ENCODE assay signal across 23 cellular contexts in the genomic region with DNA sequence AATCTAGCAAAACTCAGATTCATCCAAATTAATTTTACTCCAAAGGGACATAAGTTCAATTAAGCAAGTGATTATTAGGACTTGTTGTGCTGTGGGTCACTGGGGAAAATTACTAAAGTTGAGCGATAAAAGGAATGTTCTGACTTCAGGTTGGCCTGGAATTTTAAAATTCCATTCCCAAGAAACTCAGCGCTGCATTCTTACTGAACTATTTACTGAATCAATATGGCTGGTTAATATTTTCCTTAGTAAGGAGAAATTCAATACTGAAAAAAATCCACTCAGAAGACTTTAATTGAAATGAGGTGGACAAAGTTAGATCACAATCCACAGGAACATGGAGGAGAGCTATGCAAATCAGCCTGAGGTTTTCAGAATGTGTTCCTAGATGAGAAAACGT.
A peak's percentile ranks its signal among the peaks of the same experiment; 100 is the strongest.
DNase-seq lines count a peak whose midpoint lies in the region; ATAC-seq, FAIRE-seq and TF ChIP-seq lines count a peak whose summit lies in the region.
"Had no signal": no experiment of that assay in that cellular context is flagged by ENCODE, and none has a peak within 500 bp of the region (broad histone marks: within the 10 kb centered on the region; RNA-seq: fewer than 3 reads in every experiment).

No MANE protein-coding gene starts in this region.

- FAIRE-seq in HepG2 (lab: Jason Lieb, UNC) = no peak
- FAIRE-seq: GM12892, GM18507, RCC 7860 had no signal

- POLR2A ChIA-PET in HepG2 (lab: Yijun Ruan, JAX) = no interaction called here
- POLR2A ChIA-PET in CD8-positive, alpha-beta memory T cell (lab: Charles Lee) = no interaction called here

- no peak overlapping the region for H3K27ac ChIP-seq in ACC112 (ENCODE audit: low read depth, low read length)
- H3K27ac ChIP-seq in brain microvascular endothelial cell = peak overlapping the region; percentile 40
- no peak overlapping the region for H3K27ac ChIP-seq in HepG2 (ENCODE audit: extremely low read length, insufficient read depth, low read length)
- H3K27ac ChIP-seq in CD8-positive, alpha-beta memory T cell (ENCODE audit: low read depth, low read length) = no peak overlapping the region
- H3K27ac ChIP-seq: 22Rv1, KMS-11 had no signal

- peaks cover 21% of the 10 kb centered on the region for H3K4me1 Mint-ChIP-seq in osteocyte (ENCODE audit: unreplicated experiment)
- peaks cover 15% of the 10 kb centered on the region for H3K4me1 Mint-ChIP-seq in glutamatergic neuron (ENCODE audit: low read depth, unreplicated experiment)
- H3K4me1 Mint-ChIP-seq in CD8-positive, alpha-beta memory T cell = no peaks in the 10 kb centered on the region

- TF ChIP-seq EP300 in HepG2 (IDR thresholded peaks at IDR 0.05; ENCODE audit: low read depth in 2 of 2, low read length in 2 of 2) (no peak), HepG2 (CRISPR knock-in tag; IDR thresholded peaks at IDR 0.05; ENCODE audit: borderline replicate concordance) (no peak)

- H3K9me3 Mint-ChIP-seq in osteocyte (ENCODE audit: unreplicated experiment) (peaks cover 23% of the 10 kb centered on the region), glutamatergic neuron (ENCODE audit: unreplicated experiment) (peaks cover 6% of the 10 kb centered on the region)
- H3K9me3 Mint-ChIP-seq in CD8-positive, alpha-beta memory T cell = peaks cover 0 to 2% (median 0%) of the 10 kb centered on the region in 5 donors

- no peak overlapping the region for H3K4me3 Mint-ChIP-seq in osteocyte (ENCODE audit: unreplicated experiment)
- no peak overlapping the region for H3K4me3 Mint-ChIP-seq in glutamatergic neuron (ENCODE audit: unreplicated experiment)
- H3K4me3 Mint-ChIP-seq in CD8-positive, alpha-beta memory T cell = no peak overlapping the region

- H3K27me3 ChIP-seq in ACC112 (ENCODE audit: insufficient read depth, low read length) (no peaks in the 10 kb centered on the region; the same call in none of the 2 replicates), brain microvascular endothelial cell (replicated peaks) (no peaks in the 10 kb centered on the region), HepG2 (ENCODE audit: control insufficient read depth in 1 of 2, insufficient read depth in 2 of 2, low read length in 2 of 2) (no peaks in the 10 kb centered on the region; a peak in 1 of 5 replicates)
- H3K27me3 ChIP-seq in CD8-positive, alpha-beta memory T cell (ENCODE audit: insufficient read depth, low read length, poor library complexity, severe bottlenecking) = no peaks in the 10 kb centered on the region

- H3K79me2 ChIP-seq in ACC112 (ENCODE audit: control insufficient read depth, insufficient read depth, low read length, unreplicated experiment) (no peaks in the 10 kb centered on the region), HepG2 (ENCODE audit: insufficient read depth, low read length) (no peaks in the 10 kb centered on the region)

- BruUV-seq in HepG2 (replicated peaks; lab: Mats Ljungman, UMichigan) = no TSS peak

- no peaks in the 10 kb centered on the region for H4K20me1 ChIP-seq in HepG2 (ENCODE audit: insufficient read depth, low read length)

- ATAC-seq in HepG2 = no peak
- ATAC-seq: Right ventricle myocardium inferior had no signal

- H3K4me1 ChIP-seq in ACC112 (ENCODE audit: control insufficient read depth, insufficient read depth, low read length, unreplicated experiment) = no peaks in the 10 kb centered on the region
- H3K4me1 ChIP-seq in HepG2 (ENCODE audit: insufficient read depth, low read length) = no peaks in the 10 kb centered on the region
- H3K4me1 ChIP-seq in CD8-positive, alpha-beta memory T cell (ENCODE audit: insufficient read depth, low read length) = no peaks in the 10 kb centered on the region

- peaks cover 6% of the 10 kb centered on the region for H3K36me3 Mint-ChIP-seq in osteocyte (ENCODE audit: unreplicated experiment)
- H3K36me3 Mint-ChIP-seq in glutamatergic neuron (ENCODE audit: unreplicated experiment) = no peaks in the 10 kb centered on the region
- no peaks in the 10 kb centered on the region for H3K36me3 Mint-ChIP-seq in CD8-positive, alpha-beta memory T cell

- H3K27me3 Mint-ChIP-seq in osteocyte (ENCODE audit: unreplicated experiment) (no peaks in the 10 kb centered on the region), glutamatergic neuron (ENCODE audit: unreplicated experiment) (no peaks in the 10 kb centered on the region)
- H3K27me3 Mint-ChIP-seq in CD8-positive, alpha-beta memory T cell = peaks cover 3 to 8% of the 10 kb centered on the region in 2 donors

- peak overlapping the region; percentile 25 for H2AFZ ChIP-seq in ACC112 (ENCODE audit: low read length, unreplicated experiment)
- H2AFZ ChIP-seq in HepG2 (ENCODE audit: low read length) = no peak overlapping the region

- no peak for TF ChIP-seq CTCF in brain microvascular endothelial cell (IDR thresholded peaks at IDR 0.05; ENCODE audit: low read depth, low read length, missing control alignments)
- no peak for TF ChIP-seq CTCF in HepG2 (CRISPR knock-in tag; IDR thresholded peaks at IDR 0.05)
- no peak for TF ChIP-seq CTCF in osteocyte (IDR thresholded peaks at IDR 0.05)
- TF ChIP-seq CTCF in glutamatergic neuron (IDR thresholded peaks at IDR 0.05; ENCODE audit: partially characterized antibody, unreplicated experiment) = no peak
- no peak for TF ChIP-seq CTCF in foreskin fibroblast (IDR thresholded peaks at IDR 0.05; ENCODE audit: low read depth, low read length)

- no peaks in the 10 kb centered on the region for H3K36me3 ChIP-seq in ACC112 (ENCODE audit: insufficient read depth, low read length)
- no peaks in the 10 kb centered on the region for H3K36me3 ChIP-seq in brain microvascular endothelial cell (replicated peaks)
- no peaks in the 10 kb centered on the region for H3K36me3 ChIP-seq in HepG2 (replicated peaks in 1 of 2; ENCODE audit: control insufficient read depth in 1 of 2, insufficient read depth in 2 of 2, low read length in 2 of 2)
- no peaks in the 10 kb centered on the region for H3K36me3 ChIP-seq in CD8-positive, alpha-beta memory T cell (ENCODE audit: insufficient read depth, low read length)

- in situ Hi-C loops in brain microvascular endothelial cell (cut with HindIII; ENCODE audit: low pct_ligation_motif_present, low sequenced_read_pairs) (no loop called here), HepG2 (cut with HindIII; ENCODE audit: extremely low pct_ligation_motif_present, low pct_unique_long_range_greater_than_20kb) (no loop called here)

- DNase-seq in brain microvascular endothelial cell (no peak), HepG2 (ENCODE audit: low spot score) (no peak), osteocyte (ENCODE audit: extremely low spot score, unreplicated experiment) (no peak), glutamatergic neuron (no peak), posterior cingulate gyrus (no peak), foreskin fibroblast (no peak)
- no peak for DNase-seq in CD8-positive, alpha-beta memory T cell
- DNase-seq: Caco-2, DMS53, GOT3, MV-4-11, NCI-H1417, NCI-H187, NCI-H2227 treated with DMSO at 0.1 percent for 48 hours, NCI-H510A treated with DMSO at 0.1 percent for 48 hours, NCI-H774 had no signal

- peak overlapping the region; percentile 75 for H3K27ac Mint-ChIP-seq in osteocyte (ENCODE audit: unreplicated experiment)
- no peak overlapping the region for H3K27ac Mint-ChIP-seq in glutamatergic neuron (ENCODE audit: unreplicated experiment)
- no peak overlapping the region for H3K27ac Mint-ChIP-seq in CD8-positive, alpha-beta memory T cell

- CTCF ChIA-PET in HepG2 (lab: Yijun Ruan, JAX; ENCODE audit: low intra/inter-chr PET ratio, low total read pairs) = no interaction called here
- CTCF ChIA-PET in CD8-positive, alpha-beta memory T cell (lab: Charles Lee) = no interaction called here

- H3K4me3 ChIP-seq in ACC112 (ENCODE audit: low read depth, low read length) = no peak overlapping the region
- H3K4me3 ChIP-seq in brain microvascular endothelial cell (ENCODE audit: low read depth, low read length) = no peak overlapping the region
- H3K4me3 ChIP-seq in HepG2 (replicated peaks in 1 of 3; ENCODE audit: insufficient read depth in 1 of 3, low read depth in 2 of 3, low read length in 3 of 3) = no peak overlapping the region
- no peak overlapping the region for H3K4me3 ChIP-seq in CD8-positive, alpha-beta memory T cell (ENCODE audit: low read length)
- no peak overlapping the region for H3K4me3 ChIP-seq in foreskin fibroblast (ENCODE audit: low read depth in 1 of 2, low read length in 2 of 2)

- intact Hi-C loops in HepG2 (cut with micrococcal nuclease; ENCODE audit: unreplicated experiment) (no loop called here), posterior cingulate gyrus (cut with DNase I) (no loop called here)

- no peak overlapping the region for H3K9ac ChIP-seq in HepG2 (ENCODE audit: insufficient read depth, low read depth, low read length)
- H3K9ac ChIP-seq: KMS-11 had no signal

- H3K4me2 ChIP-seq in HepG2 (ENCODE audit: low read depth, low read length) = 0 out of 2 replicates have a peak overlapping the region, but pooled peaks have one; percentile 6
- H3K4me2 ChIP-seq: KMS-11 had no signal

- WGBS in HepG2 (ENCODE audit: low lambda C conversion rate) = 0% methylated on average over 3 of the region's 3 CpGs

- no peak for TF ChIP-seq POLR2A in HepG2 (IDR thresholded peaks at IDR 0.05; ENCODE audit: insufficient read depth in 1 of 2, low read depth in 2 of 2, low read length in 2 of 2)

- H3K9me3 ChIP-seq in HepG2 (ENCODE audit: low read length) = peaks cover 15% of the 10 kb centered on the region
- H3K9me3 ChIP-seq in CD8-positive, alpha-beta memory T cell (ENCODE audit: low read length) = no peaks in the 10 kb centered on the region
- H3K9me3 ChIP-seq: Caco-2 had no signal

- no peak for TF ChIP-seq RAD21 in HepG2 (CRISPR knock-in tag; IDR thresholded peaks at IDR 0.05)

TF ChIP-seq in HepG2, 621 proteins besides CTCF, POLR2A, EP300 and RAD21 (continues in another document):
- TF ChIP-seq PPARG (CRISPR knock-in tag; conservative IDR thresholded peaks at IDR 0.05) = no peak
- TF ChIP-seq, protein P1, sequence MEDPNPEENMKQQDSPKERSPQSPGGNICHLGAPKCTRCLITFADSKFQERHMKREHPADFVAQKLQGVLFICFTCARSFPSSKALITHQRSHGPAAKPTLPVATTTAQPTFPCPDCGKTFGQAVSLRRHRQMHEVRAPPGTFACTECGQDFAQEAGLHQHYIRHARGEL (CRISPR knock-in tag; IDR thresholded peaks at IDR 0.05) = no peak
- no peak for TF ChIP-seq ONECUT2 (CRISPR knock-in tag; IDR thresholded peaks at IDR 0.05)
- TF ChIP-seq, protein P2, sequence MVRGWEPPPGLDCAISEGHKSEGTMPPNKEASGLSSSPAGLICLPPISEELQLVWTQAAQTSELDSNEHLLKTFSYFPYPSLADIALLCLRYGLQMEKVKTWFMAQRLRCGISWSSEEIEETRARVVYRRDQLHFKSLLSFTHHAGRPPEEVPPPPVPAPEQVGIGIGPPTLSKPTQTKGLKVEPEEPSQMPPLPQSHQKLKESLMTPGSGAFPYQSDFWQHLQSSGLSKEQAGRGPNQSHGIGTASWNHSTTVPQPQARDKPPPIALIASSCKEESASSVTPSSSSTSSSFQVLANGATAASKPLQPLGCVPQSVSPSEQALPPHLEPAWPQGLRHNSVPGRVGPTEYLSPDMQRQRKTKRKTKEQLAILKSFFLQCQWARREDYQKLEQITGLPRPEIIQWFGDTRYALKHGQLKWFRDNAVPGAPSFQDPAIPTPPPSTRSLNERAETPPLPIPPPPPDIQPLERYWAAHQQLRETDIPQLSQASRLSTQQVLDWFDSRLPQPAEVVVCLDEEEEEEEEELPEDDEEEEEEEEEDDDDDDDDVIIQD (CRISPR knock-in tag; IDR thresholded peaks at IDR 0.05; ENCODE audit: low read depth) = no peak
- no peak for TF ChIP-seq CREM (IDR thresholded peaks at IDR 0.05)
- TF ChIP-seq CREM (CRISPR knock-in tag; IDR thresholded peaks at IDR 0.05) = no peak
